Comparison of ENCODE assay signal across 13 cellular contexts in the genomic region with DNA sequence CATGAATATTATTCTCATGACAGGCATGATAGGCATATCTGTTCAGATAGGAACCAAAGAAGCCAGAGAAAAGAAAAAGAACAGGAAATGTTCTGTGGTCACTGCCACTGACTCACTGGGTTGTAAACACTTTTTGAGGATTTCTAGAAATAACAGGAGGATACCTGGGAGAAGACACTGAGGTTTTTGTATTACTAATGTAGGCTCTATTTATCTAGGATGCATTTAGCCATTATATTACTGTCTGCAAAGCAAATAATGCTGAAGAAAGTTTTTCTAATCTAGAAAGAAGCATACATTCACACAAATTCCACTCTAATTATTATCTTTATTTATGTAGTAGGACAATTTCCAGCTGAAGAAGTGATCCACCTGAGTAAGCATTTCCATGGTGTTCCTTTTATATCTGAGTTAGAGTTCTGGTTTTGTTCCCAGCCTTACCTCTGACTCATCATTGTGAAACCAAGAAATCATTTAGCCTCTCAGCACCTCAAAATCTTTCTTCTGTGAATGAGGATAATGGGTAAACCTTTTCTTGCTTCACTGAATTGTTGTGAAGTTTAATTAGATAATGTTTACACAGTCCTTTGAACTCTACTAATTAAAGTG. TPM values are rescaled to one million over a fixed set of nuclear protein-coding genes. Genes with fewer than 3 reads are reported as not detected.
DNase-seq lines count a peak whose midpoint lies in the region; ATAC-seq, FAIRE-seq and TF ChIP-seq lines count a peak whose summit lies in the region.
"Had no signal": no experiment of that assay in that cellular context is flagged by ENCODE, and none has a peak within 500 bp of the region (broad histone marks: within the 10 kb centered on the region; RNA-seq: fewer than 3 reads in every experiment).

No MANE protein-coding gene starts in this region.

- no peak for TF ChIP-seq CTCF in foreskin fibroblast (IDR thresholded peaks at IDR 0.05; ENCODE audit: low read depth, low read length)

- no peak overlapping the region for H3K4me3 ChIP-seq in foreskin fibroblast (ENCODE audit: low read depth in 1 of 2, low read length in 2 of 2)

- H3K36me3 Mint-ChIP-seq in activated CD8-positive, alpha-beta memory T cell treated with anti-CD3 and anti-CD28 coated beads, Interleukin-2, amount 10 ng/mL, durations not matched to agents 7 days and 5 days = no peaks in the 10 kb centered on the region

- no peaks in the 10 kb centered on the region for H3K27me3 Mint-ChIP-seq in activated CD8-positive, alpha-beta memory T cell treated with anti-CD3 and anti-CD28 coated beads, Interleukin-2, amount 10 ng/mL, durations not matched to agents 7 days and 5 days

- CTCF ChIA-PET in activated CD8-positive, alpha-beta memory T cell treated with anti-CD3 and anti-CD28 coated beads, Interleukin-2, amount 10 ng/mL, durations not matched to agents 7 days and 5 days (lab: Charles Lee) = interaction anchor here (1.3 kb wide), 1 partner anchor 40 kb away, joined by 3 read pairs; no protein-coding TSS in a partner anchor

- FAIRE-seq in GM19239 (lab: Jason Lieb, UNC) = no peak

- H3K9me3 Mint-ChIP-seq in activated CD8-positive, alpha-beta memory T cell treated with anti-CD3 and anti-CD28 coated beads, Interleukin-2, amount 10 ng/mL, durations not matched to agents 7 days and 5 days (ENCODE audit: low read depth) = no peaks in the 10 kb centered on the region

- H3K4me3 Mint-ChIP-seq in activated CD8-positive, alpha-beta memory T cell treated with anti-CD3 and anti-CD28 coated beads, Interleukin-2, amount 10 ng/mL, durations not matched to agents 7 days and 5 days = no peak overlapping the region
- H3K4me3 Mint-ChIP-seq: nephron progenitor cell had no signal

- DNase-seq in A172 (ENCODE audit: low spot score) (peak; percentile 66), H4 (ENCODE audit: low spot score) (peak; percentile 64), SW480 (ENCODE audit: low spot score) (peak; percentile 74), foreskin fibroblast (peak; percentile 62 to 81), GM19239 (ENCODE audit: insufficient read length, low spot score) (no peak)
- no peak for DNase-seq in activated CD4-positive, alpha-beta T cell treated with anti-CD3 and anti-CD28 coated beads, Interleukin-2, amount 50 U/mL, for 1 hour
- DNase-seq in activated effector memory CD4-positive, alpha-beta T cell treated with Interleukin-2 at 50 U/mL for 16 hours = no peak
- no peak for DNase-seq in activated CD8-positive, alpha-beta memory T cell treated with anti-CD3 and anti-CD28 coated beads, Interleukin-2, amount 10 ng/mL, durations not matched to agents 7 days and 5 days
- DNase-seq: activated T-cell treated with anti-CD3 and anti-CD28 coated beads, Interleukin-2, amount 50 U/mL, for 48 hours; NCI-H187; nephron progenitor cell; WERI-Rb-1 had no signal

- no peak overlapping the region for H3K27ac Mint-ChIP-seq in activated CD8-positive, alpha-beta memory T cell treated with anti-CD3 and anti-CD28 coated beads, Interleukin-2, amount 10 ng/mL, durations not matched to agents 7 days and 5 days
- H3K27ac Mint-ChIP-seq: nephron progenitor cell had no signal

- peaks cover 14% of the 10 kb centered on the region for H3K4me1 Mint-ChIP-seq in activated CD8-positive, alpha-beta memory T cell treated with anti-CD3 and anti-CD28 coated beads, Interleukin-2, amount 10 ng/mL, durations not matched to agents 7 days and 5 days
- H3K4me1 Mint-ChIP-seq: nephron progenitor cell had no signal

- ATAC-seq in activated CD8-positive, alpha-beta memory T cell treated with anti-CD3 and anti-CD28 coated beads, Interleukin-2, amount 10 ng/mL, durations not matched to agents 7 days and 5 days = no peak
- ATAC-seq: Panc1 had no signal

RNA-seq across cellular contexts. Expression of a gene that starts 40.2 kb away (rescaled TPM):
- not detected in 2 replicates for total RNA-seq in A172 (2014; rRNA removed; shearing (Covaris generic))
- 1.4 and 1.7 TPM in 2 replicates for total RNA-seq in H4 (2014; rRNA removed; shearing (Covaris generic))
- not detected for total RNA-seq in activated CD8-positive, alpha-beta memory T cell treated with anti-CD3 and anti-CD28 coated beads, Interleukin-2, amount 10 ng/mL, durations not matched to agents 7 days and 5 days

Comparison
In these comparisons a context has a peak if more than half of its experiments do, and no peak if none do; other contexts are left out.
1. DNase-seq: peak in A172 (single experiment), H4 (single experiment), SW480 (single experiment) and foreskin fibroblast (2 of 2); none in activated CD4-positive, alpha-beta T cell treated with anti-CD3 and anti-CD28 coated beads, Interleukin-2, amount 50 U/mL, for 1 hour (single experiment), activated effector memory CD4-positive, alpha-beta T cell treated with Interleukin-2 at 50 U/mL for 16 hours (single experiment), GM19239 (single experiment) and activated CD8-positive, alpha-beta memory T cell treated with anti-CD3 and anti-CD28 coated beads, Interleukin-2, amount 10 ng/mL, durations not matched to agents 7 days and 5 days (single experiment).